In genomic region chr6:10529231-10529801, GRCh38 we compare ENCODE assay signal across 8 cellular contexts. TPM values are rescaled to one million over a fixed set of nuclear protein-coding genes. Genes with fewer than 3 reads are reported as not detected.
DNase-seq lines count a peak whose midpoint lies in the region; ATAC-seq, FAIRE-seq and TF ChIP-seq lines count a peak whose summit lies in the region.

No MANE protein-coding gene starts in this region.

- H4K91ac ChIP-seq in H1 (replicated peaks; ENCODE audit: insufficient read length, low read length) (no peak overlapping the region), trophoblast cell (ENCODE audit: low read depth, low read length) (no peak overlapping the region)

- H3K4me1 ChIP-seq in OCI-LY1 (ENCODE audit: insufficient read depth, low read length, severe bottlenecking) (peaks cover 58% of the 10 kb centered on the region), H1 (replicated peaks in 1 of 4; ENCODE audit: control insufficient read depth in 3 of 4, insufficient read depth in 4 of 4, low read length in 3 of 4) (peaks cover 0 to 8% (median 2%) of the 10 kb centered on the region in 4 experiments; a peak in 4 of 7 replicates), trophoblast cell (ENCODE audit: control insufficient read depth in 1 of 2, insufficient read depth in 2 of 2, low read length in 2 of 2) (peaks cover 4% of the 10 kb centered on the region in 2 experiments)

- H3K23ac ChIP-seq in H1 (ENCODE audit: insufficient read length), result no peak overlapping the region
- H3K23ac ChIP-seq in trophoblast cell (ENCODE audit: low read length), result no peak overlapping the region

- H3F3A ChIP-seq in OCI-LY1 (ENCODE audit: insufficient read depth, low read length), result peaks cover 9% of the 10 kb centered on the region; the same call in 1 of the 2 replicates

- H3K4ac ChIP-seq in H1 (replicated peaks; ENCODE audit: insufficient read length, low read depth, low read length) (no peak overlapping the region), trophoblast cell (ENCODE audit: low read depth, low read length) (no peak overlapping the region)

- H2BK120ac ChIP-seq in H1 (replicated peaks; ENCODE audit: low read depth, low read length), result no peak overlapping the region
- no peak overlapping the region for H2BK120ac ChIP-seq in trophoblast cell (ENCODE audit: insufficient read depth, low read length, poor library complexity)

- peak; percentile 16 for DNase-seq in COLO668 (lab: John Stamatoyannopoulos, UW; ENCODE audit: unreplicated experiment)
- no peak for DNase-seq in H1 (ENCODE audit: low read depth in 1 of 2, low spot score in 2 of 2)
- DNase-seq in trophoblast cell, result no peak
- no peak for DNase-seq in RWPE1 (ENCODE audit: low spot score)
- DNase-seq in mucosa of gallbladder (ENCODE audit: low spot score), result no peak
- no peak for DNase-seq in NCI-H2196 treated with DMSO at 0.1 percent for 48 hours (lab: John Stamatoyannopoulos, UW; ENCODE audit: unreplicated experiment)

- no peak overlapping the region for H3K18ac ChIP-seq in H1 (ENCODE audit: extremely low read depth, low read length)
- H3K18ac ChIP-seq in trophoblast cell (ENCODE audit: low read length), result no peak overlapping the region

- no peak overlapping the region for H3K56ac ChIP-seq in H1 (replicated peaks; ENCODE audit: insufficient read length, low read depth, low read length)

- no peak for TF ChIP-seq POLR2A in H1 (IDR thresholded peaks at IDR 0.05; ENCODE audit: control extremely low read depth in 1 of 2, low read depth in 2 of 2, low read length in 2 of 2)

- H2BK20ac ChIP-seq in H1 (ENCODE audit: low read length), result no peak overlapping the region

- H3K4me2 ChIP-seq in OCI-LY1 (ENCODE audit: low read length), result peak overlapping the region; percentile 98
- H3K4me2 ChIP-seq in H1 (ENCODE audit: insufficient read depth in 1 of 2, low read depth in 2 of 2, low read length in 2 of 2), result no peak overlapping the region
- no peak overlapping the region for H3K4me2 ChIP-seq in trophoblast cell (ENCODE audit: low read length)

- no peak overlapping the region for H4K12ac ChIP-seq in trophoblast cell (ENCODE audit: low read depth, low read length)

- CTCF ChIA-PET in H1 (lab: Charles Lee; ENCODE audit: partially characterized antibody), result interaction anchor here (1.0 to 1.4 kb wide), 3 partner anchors 19 to 50 kb away, joined by 3 read pairs; no protein-coding TSS in a partner anchor
- CTCF ChIA-PET in RWPE1 (lab: Yijun Ruan, JAX), result interaction anchor here (0.6 to 0.7 kb wide), 2 partner anchors 19 to 494 kb away, joined by 3 read pairs; no protein-coding TSS in a partner anchor

- TF ChIP-seq EP300 in H1 (IDR thresholded peaks at IDR 0.05; ENCODE audit: borderline replicate concordance in 1 of 2, low read depth in 2 of 2, low read length in 2 of 2), result no peak

- H3K79me2 ChIP-seq in OCI-LY1 (ENCODE audit: insufficient read depth, low read length) (peaks cover 31% of the 10 kb centered on the region), H1 (ENCODE audit: control insufficient read depth in 1 of 2, insufficient read depth in 2 of 2, low read length in 2 of 2) (no peaks in the 10 kb centered on the region), trophoblast cell (ENCODE audit: control insufficient read depth, insufficient read depth, low read length, poor library complexity) (peaks cover 2% of the 10 kb centered on the region)

- H2BK5ac ChIP-seq in H1 (ENCODE audit: low read depth, low read length), result no peak overlapping the region
- H2BK5ac ChIP-seq in trophoblast cell (ENCODE audit: low read depth, low read length, poor library complexity), result no peak overlapping the region

- H3K27ac ChIP-seq in OCI-LY1 (ENCODE audit: low read depth, low read length, poor library complexity, severe bottlenecking), result peak overlapping the region; percentile 95
- H3K27ac ChIP-seq in H1 (ENCODE audit: low read depth, low read length), result no peak overlapping the region
- H3K27ac ChIP-seq in trophoblast cell (ENCODE audit: low read depth, low read length), result no peak overlapping the region
- H3K27ac ChIP-seq in RWPE1, result no peak overlapping the region

- no peaks in the 10 kb centered on the region for H3K9me3 ChIP-seq in OCI-LY1 (ENCODE audit: low read length)
- H3K9me3 ChIP-seq in H1 (ENCODE audit: insufficient read depth in 2 of 2, low read depth in 1 of 2, low read length in 1 of 2), result no peaks in the 10 kb centered on the region
- H3K9me3 ChIP-seq in trophoblast cell (ENCODE audit: insufficient read depth, low read depth, low read length), result no peaks in the 10 kb centered on the region

- H3K9me2 ChIP-seq in OCI-LY1 (ENCODE audit: low read depth, low read length), result no peaks in the 10 kb centered on the region

- H4K8ac ChIP-seq in H1 (ENCODE audit: extremely low read depth, insufficient read depth, low read length) (no peak overlapping the region; the same call in 1 of the 2 replicates), trophoblast cell (ENCODE audit: low read depth, low read length) (no peak overlapping the region)

- H4K20me1 ChIP-seq in OCI-LY1 (ENCODE audit: insufficient read depth, low read length) (no peaks in the 10 kb centered on the region), H1 (replicated peaks in 1 of 2; ENCODE audit: control insufficient read depth in 1 of 2, insufficient read depth in 2 of 2, low read length in 2 of 2) (no peaks in the 10 kb centered on the region)

- no peak overlapping the region for H4K5ac ChIP-seq in H1 (ENCODE audit: insufficient read length, low read depth, low read length)

- no peaks in the 10 kb centered on the region for H3K23me2 ChIP-seq in H1 (ENCODE audit: low read depth, low read length)

- no peak for TF ChIP-seq CTCF in OCI-LY1 (IDR thresholded peaks at IDR 0.05; ENCODE audit: low read length)
- no peak for TF ChIP-seq CTCF in H1 (IDR thresholded peaks at IDR 0.05; ENCODE audit: control extremely low read depth in 1 of 3, insufficient read depth in 1 of 3, low read depth in 1 of 3, low read length in 3 of 3)
- TF ChIP-seq CTCF in RWPE1 (conservative IDR thresholded peaks at IDR 0.05; ENCODE audit: low read depth), result no peak

- H2AFZ ChIP-seq in OCI-LY1 (ENCODE audit: low read length) (no peak overlapping the region), H1 (ENCODE audit: low read length) (no peak overlapping the region), trophoblast cell (ENCODE audit: insufficient read depth, low read length, poor library complexity) (no peak overlapping the region)

- FAIRE-seq in H1 (lab: Jason Lieb, UNC), result no peak

- no peak for ATAC-seq in GM18868 (IDR thresholded peaks at IDR 0.05; ENCODE audit: unreplicated experiment)

- H2AK5ac ChIP-seq in H1 (ENCODE audit: low read depth, low read length) (no peak overlapping the region), trophoblast cell (ENCODE audit: low read length) (no peak overlapping the region)

- H3K27me3 ChIP-seq in OCI-LY1 (ENCODE audit: insufficient read depth, low read length) (no peaks in the 10 kb centered on the region), H1 (replicated peaks in 1 of 4; ENCODE audit: control insufficient read depth in 3 of 4, extremely low read depth in 1 of 4, insufficient read depth in 3 of 4, low read length in 3 of 4) (no peaks in the 10 kb centered on the region), trophoblast cell (ENCODE audit: insufficient read depth, low read length) (no peaks in the 10 kb centered on the region)

- H2BK12ac ChIP-seq in H1 (ENCODE audit: low read depth, low read length), result no peak overlapping the region
- peak overlapping the region; percentile 71 for H2BK12ac ChIP-seq in trophoblast cell (ENCODE audit: low read length)

- H3K9ac ChIP-seq in OCI-LY1 (ENCODE audit: low read length) (peak overlapping the region; percentile 81), H1 (replicated peaks in 1 of 4; ENCODE audit: extremely low read depth in 1 of 4, low read depth in 3 of 4, low read length in 3 of 4) (no peak overlapping the region), trophoblast cell (ENCODE audit: low read length) (no peak overlapping the region)

- H3K4me3 ChIP-seq in OCI-LY1 (ENCODE audit: low read depth, low read length, poor library complexity, severe bottlenecking) (peak overlapping the region; percentile 90), H1 (ENCODE audit: extremely low read depth in 1 of 4, insufficient read depth in 2 of 4, low read depth in 3 of 4, low read length in 4 of 4) (no peak overlapping the region), trophoblast cell (ENCODE audit: low read depth, low read length) (no peak overlapping the region)

- no peak overlapping the region for H3K14ac ChIP-seq in H1 (ENCODE audit: insufficient read length)
- no peak overlapping the region for H3K14ac ChIP-seq in trophoblast cell (ENCODE audit: low read length)

- POLR2A ChIA-PET in H1 (lab: Charles Lee; ENCODE audit: partially characterized antibody) (interaction anchor here (1.1 to 1.4 kb wide), 2 partner anchors 8 to 166 kb away, joined by 4 read pairs; partner anchors contain the start of genes C6orf52, GCNT2 and PAK1IP1), RWPE1 (lab: Yijun Ruan, JAX; ENCODE audit: low non-redundant PET) (no interaction called here)

- H3K79me1 ChIP-seq in H1 (ENCODE audit: low read depth, low read length) (no peaks in the 10 kb centered on the region), trophoblast cell (ENCODE audit: low read length) (peaks cover 7% of the 10 kb centered on the region)

- peak overlapping the region; percentile 83; the same call in 1 of the 2 replicates for H2BK15ac ChIP-seq in H1 (ENCODE audit: low read length)

- WGBS in H1 (ENCODE audit: extremely low coverage in 1 of 2, insufficient coverage in 1 of 2, insufficient read length in 1 of 2, insufficient replicate concordance in 2 of 2, low coverage in 1 of 2, low lambda C conversion rate in 2 of 2, missing lambda C conversion rate in 1 of 2), 2 experiments, result 92% methylated on average over 16 of the region's 16 CpGs; no CpG with 5 or more reads in 1 of the 2 experiments
- no CpG with 5 or more reads among the region's 16 CpGs for WGBS in trophoblast cell (ENCODE audit: extremely low coverage, insufficient coverage, insufficient read length)

- H3K36me3 ChIP-seq in OCI-LY1 (ENCODE audit: insufficient read depth, low read length), result peaks cover 4% of the 10 kb centered on the region; the same call in 1 of the 2 replicates
- H3K36me3 ChIP-seq in H1 (ENCODE audit: control insufficient read depth in 2 of 4, insufficient read depth in 4 of 4, low read length in 3 of 4), result no peaks in the 10 kb centered on the region
- H3K36me3 ChIP-seq in trophoblast cell (ENCODE audit: control insufficient read depth in 1 of 2, insufficient read depth in 2 of 2, low read length in 2 of 2), result peaks cover 6 to 10% of the 10 kb centered on the region in 2 experiments

- no peak for TF ChIP-seq RAD21 in H1 (IDR thresholded peaks at IDR 0.05 in 1 of 2, conservative IDR thresholded peaks at IDR 0.05 in 1 of 2; ENCODE audit: low read depth in 2 of 2, low read length in 2 of 2)

RNA-seq across cellular contexts. Expression of gene GCNT2, which starts 8.2 kb away (rescaled TPM):
- total RNA-seq in H1 (2021; fragmentation: NEBNext Ultra II Directional; extraction: Animal tissue kit (Norgen Biotek cat#: 25700)), result 52.5 and 54.3 TPM in 2 replicates
- polyA plus RNA-seq in H1 (2011; rRNA removed), result 14.4 and 19.3 TPM in 2 replicates
- 23.1 TPM for polyA plus RNA-seq in H1 (2011; cell fraction: cytosol; rRNA removed)
- 17.0 TPM for polyA plus RNA-seq in H1 (2011; cell fraction: nucleus; rRNA removed)
- polyA plus RNA-seq in H1 (2012, experiment 1 of 2), result 24.0 to 35.0 TPM (median 27.9 TPM) in 4 replicates
- 3.7 TPM for polyA plus RNA-seq in H1 (2012, experiment 2 of 2)
- 38.9 TPM for polyA plus RNA-seq in H1 (2013, experiment 1 of 2)
- polyA plus RNA-seq in H1 (2013, experiment 2 of 2), result 43.7 TPM
- polyA minus RNA-seq in H1 (2011; rRNA and poly(A)+ RNA removed), result 77.9 and 94.2 TPM in 2 replicates
- 36.0 TPM for polyA minus RNA-seq in H1 (2011; cell fraction: cytosol; rRNA and poly(A)+ RNA removed)
- polyA minus RNA-seq in H1 (2011; cell fraction: nucleus; rRNA and poly(A)+ RNA removed), result 104 TPM
- 16.5 and 17.2 TPM in 2 replicates for polyA plus RNA-seq in trophoblast cell (2013)
- total RNA-seq in mucosa of gallbladder, result 9.7 TPM
